ENCODE assay signal across 2 cellular contexts in the genomic region with DNA sequence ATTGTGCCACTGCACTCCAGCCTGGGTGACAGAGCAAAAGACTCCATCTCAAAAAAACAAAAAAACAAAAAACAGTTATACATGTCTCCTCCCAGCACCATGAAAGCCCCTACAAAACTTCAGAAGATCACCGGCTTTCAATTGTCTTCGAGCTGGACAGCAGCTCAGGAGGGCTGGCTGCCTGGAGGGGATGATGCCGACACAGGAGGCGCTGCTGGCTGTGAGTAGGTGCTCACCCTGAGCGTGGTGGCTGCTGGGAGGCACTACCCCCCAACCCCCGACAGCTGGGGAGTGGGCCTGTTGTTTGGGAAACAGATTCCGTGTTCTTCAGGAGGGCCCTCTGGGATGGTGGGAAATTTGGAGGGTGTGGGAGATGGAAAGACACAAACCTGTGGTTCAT.
TF ChIP-seq lines count a peak whose summit lies in the region.

No MANE protein-coding gene starts in this region.

TF ChIP-seq in Ishikawa, 13 proteins besides CTCF, POLR2A, EP300 and RAD21:
- no peak for TF ChIP-seq CEBPB (IDR thresholded peaks at IDR 0.05)
- TF ChIP-seq TAF1 (IDR thresholded peaks at IDR 0.05; ENCODE audit: low read depth): no peak
- no peak for TF ChIP-seq CREB1 (IDR thresholded peaks at IDR 0.05; ENCODE audit: low read depth)
- TF ChIP-seq TEAD4 (IDR thresholded peaks at IDR 0.05): no peak
- no peak for TF ChIP-seq TCF12 (IDR thresholded peaks at IDR 0.05; ENCODE audit: low read depth)
- TF ChIP-seq, protein P1, sequence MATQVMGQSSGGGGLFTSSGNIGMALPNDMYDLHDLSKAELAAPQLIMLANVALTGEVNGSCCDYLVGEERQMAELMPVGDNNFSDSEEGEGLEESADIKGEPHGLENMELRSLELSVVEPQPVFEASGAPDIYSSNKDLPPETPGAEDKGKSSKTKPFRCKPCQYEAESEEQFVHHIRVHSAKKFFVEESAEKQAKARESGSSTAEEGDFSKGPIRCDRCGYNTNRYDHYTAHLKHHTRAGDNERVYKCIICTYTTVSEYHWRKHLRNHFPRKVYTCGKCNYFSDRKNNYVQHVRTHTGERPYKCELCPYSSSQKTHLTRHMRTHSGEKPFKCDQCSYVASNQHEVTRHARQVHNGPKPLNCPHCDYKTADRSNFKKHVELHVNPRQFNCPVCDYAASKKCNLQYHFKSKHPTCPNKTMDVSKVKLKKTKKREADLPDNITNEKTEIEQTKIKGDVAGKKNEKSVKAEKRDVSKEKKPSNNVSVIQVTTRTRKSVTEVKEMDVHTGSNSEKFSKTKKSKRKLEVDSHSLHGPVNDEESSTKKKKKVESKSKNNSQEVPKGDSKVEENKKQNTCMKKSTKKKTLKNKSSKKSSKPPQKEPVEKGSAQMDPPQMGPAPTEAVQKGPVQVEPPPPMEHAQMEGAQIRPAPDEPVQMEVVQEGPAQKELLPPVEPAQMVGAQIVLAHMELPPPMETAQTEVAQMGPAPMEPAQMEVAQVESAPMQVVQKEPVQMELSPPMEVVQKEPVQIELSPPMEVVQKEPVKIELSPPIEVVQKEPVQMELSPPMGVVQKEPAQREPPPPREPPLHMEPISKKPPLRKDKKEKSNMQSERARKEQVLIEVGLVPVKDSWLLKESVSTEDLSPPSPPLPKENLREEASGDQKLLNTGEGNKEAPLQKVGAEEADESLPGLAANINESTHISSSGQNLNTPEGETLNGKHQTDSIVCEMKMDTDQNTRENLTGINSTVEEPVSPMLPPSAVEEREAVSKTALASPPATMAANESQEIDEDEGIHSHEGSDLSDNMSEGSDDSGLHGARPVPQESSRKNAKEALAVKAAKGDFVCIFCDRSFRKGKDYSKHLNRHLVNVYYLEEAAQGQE (IDR thresholded peaks at IDR 0.05; ENCODE audit: low read depth): 0 out of 2 replicates have a peak, but pooled peaks have one; percentile 15

TF ChIP-seq in K562, 482 proteins besides CTCF, POLR2A, EP300 and RAD21:
- TF ChIP-seq, protein P2, sequence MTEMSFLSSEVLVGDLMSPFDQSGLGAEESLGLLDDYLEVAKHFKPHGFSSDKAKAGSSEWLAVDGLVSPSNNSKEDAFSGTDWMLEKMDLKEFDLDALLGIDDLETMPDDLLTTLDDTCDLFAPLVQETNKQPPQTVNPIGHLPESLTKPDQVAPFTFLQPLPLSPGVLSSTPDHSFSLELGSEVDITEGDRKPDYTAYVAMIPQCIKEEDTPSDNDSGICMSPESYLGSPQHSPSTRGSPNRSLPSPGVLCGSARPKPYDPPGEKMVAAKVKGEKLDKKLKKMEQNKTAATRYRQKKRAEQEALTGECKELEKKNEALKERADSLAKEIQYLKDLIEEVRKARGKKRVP (CRISPR knock-in tag; IDR thresholded peaks at IDR 0.05): no peak
- no peak for TF ChIP-seq POLR2H (tag; IDR thresholded peaks at IDR 0.05; ENCODE audit: low read depth)
- TF ChIP-seq SMAD2 (IDR thresholded peaks at IDR 0.05; ENCODE audit: low read depth, low read length): no peak
- no peak for TF ChIP-seq ZNF143 (CRISPR knock-in tag; IDR thresholded peaks at IDR 0.05)
- no peak for TF ChIP-seq MED1 (CRISPR knock-in tag; IDR thresholded peaks at IDR 0.05; ENCODE audit: borderline replicate concordance)
- TF ChIP-seq POLR2AphosphoS2 (IDR thresholded peaks at IDR 0.05; ENCODE audit: low read length): no peak
- TF ChIP-seq, protein P3, sequence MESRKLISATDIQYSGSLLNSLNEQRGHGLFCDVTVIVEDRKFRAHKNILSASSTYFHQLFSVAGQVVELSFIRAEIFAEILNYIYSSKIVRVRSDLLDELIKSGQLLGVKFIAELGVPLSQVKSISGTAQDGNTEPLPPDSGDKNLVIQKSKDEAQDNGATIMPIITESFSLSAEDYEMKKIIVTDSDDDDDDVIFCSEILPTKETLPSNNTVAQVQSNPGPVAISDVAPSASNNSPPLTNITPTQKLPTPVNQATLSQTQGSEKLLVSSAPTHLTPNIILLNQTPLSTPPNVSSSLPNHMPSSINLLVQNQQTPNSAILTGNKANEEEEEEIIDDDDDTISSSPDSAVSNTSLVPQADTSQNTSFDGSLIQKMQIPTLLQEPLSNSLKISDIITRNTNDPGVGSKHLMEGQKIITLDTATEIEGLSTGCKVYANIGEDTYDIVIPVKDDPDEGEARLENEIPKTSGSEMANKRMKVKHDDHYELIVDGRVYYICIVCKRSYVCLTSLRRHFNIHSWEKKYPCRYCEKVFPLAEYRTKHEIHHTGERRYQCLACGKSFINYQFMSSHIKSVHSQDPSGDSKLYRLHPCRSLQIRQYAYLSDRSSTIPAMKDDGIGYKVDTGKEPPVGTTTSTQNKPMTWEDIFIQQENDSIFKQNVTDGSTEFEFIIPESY (CRISPR knock-in tag; IDR thresholded peaks at IDR 0.05): 0 out of 2 replicates have a peak, but pooled peaks have one; percentile 20
- no peak for TF ChIP-seq MCM7 (IDR thresholded peaks at IDR 0.05)
TF ChIP-seq in K562: peak in this region for 1.
